In the genomic region with DNA sequence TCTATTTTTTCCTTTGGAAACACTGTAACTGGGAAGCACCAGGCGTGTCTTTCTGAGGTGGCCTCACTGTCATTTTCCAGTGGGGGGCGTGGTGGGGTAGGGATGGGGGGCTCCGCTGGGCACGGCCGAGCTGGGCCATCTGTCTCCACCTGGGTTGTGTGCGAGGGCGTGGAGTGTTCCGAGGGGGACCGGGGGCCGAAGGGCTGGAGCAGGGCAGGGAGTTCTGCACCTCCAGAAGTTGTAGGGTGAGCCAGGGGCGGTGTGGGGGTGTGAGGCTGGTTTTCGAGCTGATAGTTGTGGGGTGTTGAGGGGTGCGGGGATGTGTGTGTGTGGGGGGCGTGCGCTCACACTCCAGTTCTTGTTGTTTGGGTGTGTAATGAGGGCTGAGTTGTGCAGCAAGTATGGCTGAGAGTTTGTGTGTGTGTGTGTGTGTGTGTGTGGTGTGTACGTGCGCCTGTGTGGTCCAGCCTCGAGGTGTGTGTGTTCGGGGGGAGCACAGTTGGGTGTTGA, we compare ENCODE assay signal across 8 cellular contexts. TPM values are rescaled to one million over a fixed set of nuclear protein-coding genes. Genes with fewer than 3 reads are reported as not detected.
DNase-seq lines count a peak whose midpoint lies in the region; ATAC-seq and TF ChIP-seq lines count a peak whose summit lies in the region.

No MANE protein-coding gene starts in this region.

- DNase-seq in H9 (no peak), iPS DF 6.9 (ENCODE audit: low read depth, low spot score) (no peak), NCI-H1436 (lab: John Stamatoyannopoulos, UW) (no peak), NCI-H446 treated with DMSO at 0.1 percent for 48 hours (lab: John Stamatoyannopoulos, UW) (no peak)
- DNase-seq in activated T-helper 1 cell treated with anti-CD3 and anti-CD28 coated beads, Interleukin-12 subunit alpha, Interleukin-12 subunit beta, Interleukin-2, Interleukin-4 antibody, amounts not matched to agents 30 ng/mL and 10 ng/mL and 1 ng/mL, durations not matched to agents 14 hours and 24 hours and 36 hours (ENCODE audit: low spot score), result no peak
- no peak for DNase-seq in stimulated activated effector memory CD8-positive, alpha-beta T cell treated with anti-CD3 and anti-CD28 coated beads, Interleukin-12 subunit alpha, Interleukin-12 subunit beta, amount 100 ng/mL, for 72 hours (ENCODE audit: low spot score in 2 of 2)
- DNase-seq in stimulated activated CD4-positive, alpha-beta T cell treated with anti-CD3 and anti-CD28 coated beads, Interleukin-2, amount 100 ng/mL, for 48 hours, result no peak

- peak overlapping the region; percentile 99 for H3K9ac ChIP-seq in H9 (ENCODE audit: extremely low read depth, insufficient read length, low read length)

- H3K27ac ChIP-seq in H9 (ENCODE audit: insufficient read length, low read depth, low read length) (peak overlapping the region; percentile 85), iPS DF 6.9 (ENCODE audit: low read length) (no peak overlapping the region)

- no peaks in the 10 kb centered on the region for H3K9me3 ChIP-seq in H9 (ENCODE audit: control insufficient read depth, low read depth, low read length)
- no peaks in the 10 kb centered on the region for H3K9me3 ChIP-seq in iPS DF 6.9 (ENCODE audit: control insufficient read depth, insufficient read depth, low read length)

- peak overlapping the region; percentile 98 for H4K5ac ChIP-seq in H9 (ENCODE audit: insufficient read length, low read depth, low read length)

- peaks cover 48 to 57% of the 10 kb centered on the region in 2 experiments for H3K4me1 Mint-ChIP-seq in H9
- H3K4me1 Mint-ChIP-seq in activated T-helper 1 cell treated with anti-CD3 and anti-CD28 coated beads, Interleukin-12 subunit alpha, Interleukin-12 subunit beta, Interleukin-2, Interleukin-4 antibody, amounts not matched to agents 30 ng/mL and 10 ng/mL and 1 ng/mL, durations not matched to agents 14 hours and 24 hours and 36 hours (ENCODE audit: low read depth), result peaks cover 22% of the 10 kb centered on the region
- peaks cover 19% of the 10 kb centered on the region for H3K4me1 Mint-ChIP-seq in stimulated activated effector memory CD8-positive, alpha-beta T cell treated with anti-CD3 and anti-CD28 coated beads, Interleukin-12 subunit alpha, Interleukin-12 subunit beta, amount 100 ng/mL, for 72 hours

- H3K27ac Mint-ChIP-seq in H9, result peak overlapping the region; percentile 98 to 100 (median 100)
- H3K27ac Mint-ChIP-seq in activated T-helper 1 cell treated with anti-CD3 and anti-CD28 coated beads, Interleukin-12 subunit alpha, Interleukin-12 subunit beta, Interleukin-2, Interleukin-4 antibody, amounts not matched to agents 30 ng/mL and 10 ng/mL and 1 ng/mL, durations not matched to agents 14 hours and 24 hours and 36 hours, result peak overlapping the region; percentile 69
- H3K27ac Mint-ChIP-seq in stimulated activated effector memory CD8-positive, alpha-beta T cell treated with anti-CD3 and anti-CD28 coated beads, Interleukin-12 subunit alpha, Interleukin-12 subunit beta, amount 100 ng/mL, for 72 hours, result peak overlapping the region; percentile 43

- peaks cover 11% of the 10 kb centered on the region for H3K23me2 ChIP-seq in H9 (ENCODE audit: insufficient read length, low read depth, low read length, poor library complexity, severe bottlenecking)

- H3K18ac ChIP-seq in H9 (ENCODE audit: insufficient read length, low read depth, low read length), result peak overlapping the region; percentile 100

- H2BK20ac ChIP-seq in H9 (ENCODE audit: low read depth, low read length, poor library complexity, severe bottlenecking), result no peak overlapping the region

- H3K4me3 Mint-ChIP-seq in H9, result peak overlapping the region; percentile 94 to 100
- peak overlapping the region; percentile 91 for H3K4me3 Mint-ChIP-seq in activated T-helper 1 cell treated with anti-CD3 and anti-CD28 coated beads, Interleukin-12 subunit alpha, Interleukin-12 subunit beta, Interleukin-2, Interleukin-4 antibody, amounts not matched to agents 30 ng/mL and 10 ng/mL and 1 ng/mL, durations not matched to agents 14 hours and 24 hours and 36 hours
- H3K4me3 Mint-ChIP-seq in stimulated activated effector memory CD8-positive, alpha-beta T cell treated with anti-CD3 and anti-CD28 coated beads, Interleukin-12 subunit alpha, Interleukin-12 subunit beta, amount 100 ng/mL, for 72 hours, result peak overlapping the region; percentile 79

- H3K36me3 ChIP-seq in iPS DF 6.9 (ENCODE audit: control insufficient read depth, insufficient read depth, low read length), result peaks cover 14% of the 10 kb centered on the region; the same call in 1 of the 2 replicates

- H3K36me3 Mint-ChIP-seq in H9 (ENCODE audit: insufficient read depth in 1 of 3, low read depth in 3 of 3), result peaks cover 33 to 51% (median 45%) of the 10 kb centered on the region in 3 experiments
- no peaks in the 10 kb centered on the region for H3K36me3 Mint-ChIP-seq in activated T-helper 1 cell treated with anti-CD3 and anti-CD28 coated beads, Interleukin-12 subunit alpha, Interleukin-12 subunit beta, Interleukin-2, Interleukin-4 antibody, amounts not matched to agents 30 ng/mL and 10 ng/mL and 1 ng/mL, durations not matched to agents 14 hours and 24 hours and 36 hours (ENCODE audit: low read depth)
- no peaks in the 10 kb centered on the region for H3K36me3 Mint-ChIP-seq in stimulated activated effector memory CD8-positive, alpha-beta T cell treated with anti-CD3 and anti-CD28 coated beads, Interleukin-12 subunit alpha, Interleukin-12 subunit beta, amount 100 ng/mL, for 72 hours

- peak overlapping the region; percentile 99 for H3K14ac ChIP-seq in H9 (ENCODE audit: insufficient read depth, low read length)

- intact Hi-C loops in activated T-helper 1 cell treated with anti-CD3 and anti-CD28 coated beads, Interleukin-12 subunit alpha, Interleukin-12 subunit beta, Interleukin-2, Interleukin-4 antibody, amounts not matched to agents 30 ng/mL and 10 ng/mL and 1 ng/mL, durations not matched to agents 14 hours and 24 hours and 36 hours (cut with micrococcal nuclease), result no loop called here

- peaks cover 2% of the 10 kb centered on the region for H4K20me1 ChIP-seq in H9 (ENCODE audit: control insufficient read depth, insufficient read depth, insufficient read length)

- peak overlapping the region; percentile 87 for H3K4me3 ChIP-seq in iPS DF 6.9 (ENCODE audit: low read length)

- no peak overlapping the region for H3K23ac ChIP-seq in H9 (ENCODE audit: insufficient read length, low read depth, low read length)

- H4K8ac ChIP-seq in H9 (replicated peaks; ENCODE audit: insufficient read length, low read depth, low read length), result no peak overlapping the region

- peak overlapping the region; percentile 62 for H3T11ph ChIP-seq in H9 (ENCODE audit: low read length)

- peak overlapping the region; percentile 54 for H3K56ac ChIP-seq in H9 (ENCODE audit: insufficient read length, low read depth, low read length)

- peak overlapping the region; percentile 98 for H2AK5ac ChIP-seq in H9 (ENCODE audit: insufficient read length, low read length)

- no peak for TF ChIP-seq CTCF in H9 (conservative IDR thresholded peaks at IDR 0.05)

- H2BK5ac ChIP-seq in H9 (ENCODE audit: insufficient read length, low read length), result peak overlapping the region; percentile 99

- no peak overlapping the region for H2AFZ ChIP-seq in H9 (ENCODE audit: low read length)

- H3K79me1 ChIP-seq in H9 (ENCODE audit: insufficient read depth, low read depth, low read length, poor library complexity, severe bottlenecking), result no peaks in the 10 kb centered on the region

- H2BK15ac ChIP-seq in H9 (ENCODE audit: low read depth, low read length), result no peak overlapping the region

- H3K79me2 ChIP-seq in H9 (ENCODE audit: insufficient read depth, low read length), result peaks cover 7% of the 10 kb centered on the region; the same call in 1 of the 2 replicates

- no peaks in the 10 kb centered on the region for H3K27me3 ChIP-seq in H9 (ENCODE audit: insufficient read depth, low read length)
- no peaks in the 10 kb centered on the region for H3K27me3 ChIP-seq in iPS DF 6.9 (ENCODE audit: control insufficient read depth, insufficient read depth, low read length)

- peak overlapping the region; percentile 95; the same call in 1 of the 2 replicates for H3K4ac ChIP-seq in H9 (ENCODE audit: low read depth, low read length)

- ATAC-seq in stimulated activated effector memory CD8-positive, alpha-beta T cell treated with anti-CD3 and anti-CD28 coated beads, Interleukin-12 subunit alpha, Interleukin-12 subunit beta, amount 100 ng/mL, for 72 hours, result peak; percentile 51
- no peak for ATAC-seq in GM21423 (IDR thresholded peaks at IDR 0.05; ENCODE audit: unreplicated experiment)

- H4K91ac ChIP-seq in H9 (ENCODE audit: insufficient read length, low read depth, low read length), result peak overlapping the region; percentile 99

- H3K9me3 Mint-ChIP-seq in H9, result peaks cover 6 to 10% of the 10 kb centered on the region in 2 experiments; a peak in 4 of 5 replicates
- no peaks in the 10 kb centered on the region for H3K9me3 Mint-ChIP-seq in activated T-helper 1 cell treated with anti-CD3 and anti-CD28 coated beads, Interleukin-12 subunit alpha, Interleukin-12 subunit beta, Interleukin-2, Interleukin-4 antibody, amounts not matched to agents 30 ng/mL and 10 ng/mL and 1 ng/mL, durations not matched to agents 14 hours and 24 hours and 36 hours
- no peaks in the 10 kb centered on the region for H3K9me3 Mint-ChIP-seq in stimulated activated effector memory CD8-positive, alpha-beta T cell treated with anti-CD3 and anti-CD28 coated beads, Interleukin-12 subunit alpha, Interleukin-12 subunit beta, amount 100 ng/mL, for 72 hours

- no CpG with 5 or more reads among the region's 19 CpGs for WGBS in H9 (ENCODE audit: extremely low coverage, insufficient read length, low lambda C conversion rate)
- whole genome bisulfite sequencing in iPS DF 6.9 (ENCODE audit: insufficient coverage, insufficient read length), result no CpG with 5 or more reads among the region's 19 CpGs

- H3K4me2 ChIP-seq in H9 (ENCODE audit: insufficient read depth, insufficient read length, low read length), result peak overlapping the region; percentile 59

- H3K4me1 ChIP-seq in H9 (ENCODE audit: insufficient read depth, low read length) (peaks cover 9% of the 10 kb centered on the region; the same call in 1 of the 2 replicates), iPS DF 6.9 (ENCODE audit: control insufficient read depth, insufficient read depth, low read length) (peaks cover 13% of the 10 kb centered on the region)

- peak overlapping the region; percentile 96 for H2BK120ac ChIP-seq in H9 (ENCODE audit: low read depth, low read length, poor library complexity, severe bottlenecking)

- peaks cover 9% of the 10 kb centered on the region for H3K27me3 Mint-ChIP-seq in H9 (ENCODE audit: low read depth)
- H3K27me3 Mint-ChIP-seq in activated T-helper 1 cell treated with anti-CD3 and anti-CD28 coated beads, Interleukin-12 subunit alpha, Interleukin-12 subunit beta, Interleukin-2, Interleukin-4 antibody, amounts not matched to agents 30 ng/mL and 10 ng/mL and 1 ng/mL, durations not matched to agents 14 hours and 24 hours and 36 hours (ENCODE audit: insufficient read depth), result peaks cover 22% of the 10 kb centered on the region

- no peak overlapping the region for H2BK12ac ChIP-seq in H9 (ENCODE audit: insufficient read length, low read depth, low read length)

RNA-seq across cellular contexts. Expression of a gene that starts 10.8 kb away (rescaled TPM):
- 0.13 TPM in 1 of 2 replicates, not detected in the other for total RNA-seq in H9 (2021)
- total RNA-seq in activated T-helper 1 cell treated with anti-CD3 and anti-CD28 coated beads, Interleukin-12 subunit alpha, Interleukin-12 subunit beta, Interleukin-2, Interleukin-4 antibody, amounts not matched to agents 30 ng/mL and 10 ng/mL and 1 ng/mL, durations not matched to agents 14 hours and 24 hours and 36 hours, result 0.26 and 0.39 TPM in 2 replicates

RNA-seq across cellular contexts. Expression of a gene that starts 18.7 kb away (rescaled TPM):
- total RNA-seq in H9 (2021), result 35.5 and 37.4 TPM in 2 replicates
- total RNA-seq in activated T-helper 1 cell treated with anti-CD3 and anti-CD28 coated beads, Interleukin-12 subunit alpha, Interleukin-12 subunit beta, Interleukin-2, Interleukin-4 antibody, amounts not matched to agents 30 ng/mL and 10 ng/mL and 1 ng/mL, durations not matched to agents 14 hours and 24 hours and 36 hours, result 17.8 and 19.1 TPM in 2 replicates

RNA-seq across cellular contexts. Expression of a gene that starts 29.0 kb away (rescaled TPM):
- 65.2 and 67.2 TPM in 2 replicates for total RNA-seq in H9 (2021)
- total RNA-seq in activated T-helper 1 cell treated with anti-CD3 and anti-CD28 coated beads, Interleukin-12 subunit alpha, Interleukin-12 subunit beta, Interleukin-2, Interleukin-4 antibody, amounts not matched to agents 30 ng/mL and 10 ng/mL and 1 ng/mL, durations not matched to agents 14 hours and 24 hours and 36 hours, result 78.4 and 79.1 TPM in 2 replicates

RNA-seq across cellular contexts. Expression of a gene that starts 41.4 kb away (rescaled TPM):
- total RNA-seq in H9 (2021), result 35.2 and 37.9 TPM in 2 replicates
- total RNA-seq in activated T-helper 1 cell treated with anti-CD3 and anti-CD28 coated beads, Interleukin-12 subunit alpha, Interleukin-12 subunit beta, Interleukin-2, Interleukin-4 antibody, amounts not matched to agents 30 ng/mL and 10 ng/mL and 1 ng/mL, durations not matched to agents 14 hours and 24 hours and 36 hours, result not detected in 2 replicates

Comparison
In these comparisons a context has a peak if more than half of its experiments do, and no peak if none do; other contexts are left out.
1. H3K27ac Mint-ChIP-seq: peak in every context shown above with its lines; median percentile 100 in H9; 69 in activated T-helper 1 cell treated with anti-CD3 and anti-CD28 coated beads, Interleukin-12 subunit alpha, Interleukin-12 subunit beta, Interleukin-2, Interleukin-4 antibody, amounts not matched to agents 30 ng/mL and 10 ng/mL and 1 ng/mL, durations not matched to agents 14 hours and 24 hours and 36 hours; 43 in stimulated activated effector memory CD8-positive, alpha-beta T cell treated with anti-CD3 and anti-CD28 coated beads, Interleukin-12 subunit alpha, Interleukin-12 subunit beta, amount 100 ng/mL, for 72 hours.